Comparison of ENCODE assay signal across 8 cellular contexts in the genomic region with DNA sequence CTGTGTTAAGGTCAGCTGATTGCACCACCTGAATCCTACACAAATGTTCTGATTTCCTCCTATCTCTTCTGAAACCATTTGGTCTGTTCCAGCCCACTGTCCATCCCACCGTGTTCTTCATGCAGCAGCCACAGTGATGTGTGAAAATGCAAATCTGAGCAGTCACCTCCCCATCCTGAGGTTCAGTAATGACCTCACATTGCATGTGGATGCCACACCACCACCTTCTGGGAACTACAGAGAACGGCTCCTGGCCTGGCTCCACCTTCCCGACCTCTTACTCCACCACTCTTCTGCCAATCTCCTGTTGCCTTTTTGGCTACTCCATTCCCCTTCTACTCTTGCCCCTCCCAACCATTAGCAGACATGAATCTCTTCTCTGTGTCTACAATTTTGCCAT.
A peak's percentile ranks its signal among the peaks of the same experiment; 100 is the strongest.
DNase-seq lines count a peak whose midpoint lies in the region; ATAC-seq and TF ChIP-seq lines count a peak whose summit lies in the region.

No MANE protein-coding gene starts in this region.

- peaks cover 24% of the 10 kb centered on the region for H3K4me1 Mint-ChIP-seq in mesothelial cell of epicardium

- DNase-seq in SW480 (ENCODE audit: low spot score) (peak; percentile 27), mesothelial cell of epicardium (ENCODE audit: low spot score in 2 of 2, unreplicated experiment in 2 of 2) (no peak), NCI-H2171 treated with DMSO at 0.1 percent for 48 hours (lab: John Stamatoyannopoulos, UW) (no peak), NCI-H1417 (lab: John Stamatoyannopoulos, UW) (no peak)

- H3K4me3 Mint-ChIP-seq in mesothelial cell of epicardium, result no peak overlapping the region

- H3K27ac Mint-ChIP-seq in mesothelial cell of epicardium, result peak overlapping the region; percentile 55

- no peaks in the 10 kb centered on the region for H3K27me3 Mint-ChIP-seq in mesothelial cell of epicardium (ENCODE audit: low read depth)

- no peak for TF ChIP-seq CTCF in mesothelial cell of epicardium (IDR thresholded peaks at IDR 0.05; ENCODE audit: unreplicated experiment)

- H3K9me3 Mint-ChIP-seq in mesothelial cell of epicardium, result peaks cover 4% of the 10 kb centered on the region

- ATAC-seq in GM18858 (IDR thresholded peaks at IDR 0.05; ENCODE audit: unreplicated experiment) (peak; percentile 91), HG02798 (IDR thresholded peaks at IDR 0.05; ENCODE audit: poor library complexity, unreplicated experiment) (peak; percentile 78), HG03039 (IDR thresholded peaks at IDR 0.05; ENCODE audit: unreplicated experiment) (no peak), GM18517 (IDR thresholded peaks at IDR 0.05; ENCODE audit: unreplicated experiment) (no peak)

- peaks cover 52% of the 10 kb centered on the region for H3K36me3 Mint-ChIP-seq in mesothelial cell of epicardium

Comparison
In these comparisons a context has a peak if more than half of its experiments do, and no peak if none do; other contexts are left out.
1. ATAC-seq: peak in GM18858 (single experiment) and HG02798 (single experiment); none in HG03039 (single experiment) and GM18517 (single experiment).